Comparison of ENCODE assay signal across 37 cellular contexts in the genomic region with DNA sequence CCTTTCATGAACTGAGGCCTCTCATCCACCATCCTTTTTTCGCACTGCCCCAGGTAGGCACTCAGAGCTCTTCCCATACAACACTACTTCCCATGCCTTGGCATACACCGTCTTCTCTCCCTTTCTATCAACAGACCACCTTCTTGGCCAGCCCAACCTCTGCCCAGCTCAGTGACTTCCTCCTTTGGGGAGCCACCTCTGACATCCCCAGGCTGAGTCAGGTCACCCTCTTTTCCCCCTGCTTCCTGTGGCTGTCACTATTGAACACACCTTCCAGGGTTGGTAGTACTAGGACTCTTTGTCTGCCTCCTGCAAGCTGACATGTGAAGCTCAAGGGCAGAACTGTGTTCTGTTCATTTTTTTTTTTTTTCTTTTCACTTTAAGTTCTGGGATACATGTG.
"Had no signal": no experiment of that assay in that cellular context is flagged by ENCODE, and none has a peak within 500 bp of the region (broad histone marks: within the 10 kb centered on the region; RNA-seq: fewer than 3 reads in every experiment).

No MANE protein-coding gene starts in this region.

- H3K4me1 Mint-ChIP-seq: activated CD4-positive, alpha-beta memory T cell treated with anti-CD3 and anti-CD28 coated beads, Interleukin-2, amount 10 ng/mL, durations not matched to agents 7 days and 5 days; activated CD4-positive, alpha-beta T cell treated with anti-CD3 and anti-CD28 coated beads for 36 hours; activated CD4-positive, alpha-beta T cell treated with anti-CD3 and anti-CD28 coated beads, Interleukin-2, amount 10 ng/mL, durations not matched to agents 7 days and 5 days; activated CD8-positive, alpha-beta memory T cell treated with anti-CD3 and anti-CD28 coated beads, Interleukin-2, amount 10 ng/mL, durations not matched to agents 7 days and 5 days; activated naive CD4-positive, alpha-beta T cell treated with anti-CD3 and anti-CD28 coated beads, Interleukin-2, amount 10 ng/mL, durations not matched to agents 7 days and 5 days; activated naive CD4-positive, alpha-beta T cell treated with anti-CD3 and anti-CD28 coated beads, Interleukin-2, amount 50 U/mL, for 24 hours; brain; central memory CD8-positive, alpha-beta T cell; WTC11 had no signal

- H3K36me3 ChIP-seq: adrenal gland, ascending aorta, cardiac muscle cell had no signal

- ATAC-seq: activated CD4-positive, alpha-beta T cell treated with anti-CD3 and anti-CD28 coated beads for 36 hours; activated CD4-positive, CD25-positive, alpha-beta regulatory T cell treated with anti-CD3 and anti-CD28 coated beads, Interleukin-2, amount 50 U/mL, for 24 hours; activated CD8-positive, alpha-beta memory T cell treated with anti-CD3 and anti-CD28 coated beads, Interleukin-2, amount 10 ng/mL, durations not matched to agents 7 days and 5 days; activated CD8-positive, alpha-beta T cell treated with anti-CD3 and anti-CD28 coated beads, Interleukin-2, amount 10 ng/mL, durations not matched to agents 7 days and 5 days; WTC11 had no signal

- H3K9me3 Mint-ChIP-seq: activated CD4-positive, alpha-beta memory T cell treated with anti-CD3 and anti-CD28 coated beads, Interleukin-2, amount 10 ng/mL, durations not matched to agents 7 days and 5 days; activated CD4-positive, alpha-beta T cell treated with anti-CD3 and anti-CD28 coated beads, Interleukin-2, amount 10 ng/mL, durations not matched to agents 7 days and 5 days; activated naive CD4-positive, alpha-beta T cell treated with anti-CD3 and anti-CD28 coated beads, Interleukin-2, amount 10 ng/mL, durations not matched to agents 7 days and 5 days; activated naive CD4-positive, alpha-beta T cell treated with anti-CD3 and anti-CD28 coated beads, Interleukin-2, amount 50 U/mL, for 24 hours; activated T-cell treated with anti-CD3 and anti-CD28 coated beads, Interleukin-2, amount 50 U/mL, for 24 hours; activated T-helper 2 cell treated with anti-CD3 and anti-CD28 coated beads, Interferon-gamma antibody, Interleukin-2, Interleukin-4, amounts not matched to agents 10 μg/mL and 5 μg/mL and 100 μg/mL, durations not matched to agents 14 hours and 24 hours and 36 hours; central memory CD8-positive, alpha-beta T cell; T-helper 1 cell treated with Interleukin-12 subunit alpha and Interleukin-12 subunit beta and Interleukin-4 antibody, amounts not matched to agents 30 μg/mL and 1 μg/mL, for 36 hours; T-helper 2 cell treated with Interferon-gamma antibody and Interleukin-4, amounts not matched to agents 5 μg/mL and 100 μg/mL, for 36 hours had no signal

- H3K4me3 ChIP-seq: adrenal gland, ascending aorta, cardiac muscle cell had no signal

- H3K27ac ChIP-seq: adrenal gland, ascending aorta, cardiac muscle cell had no signal

- H3K4me3 Mint-ChIP-seq: activated CD4-positive, alpha-beta memory T cell treated with anti-CD3 and anti-CD28 coated beads, Interleukin-2, amount 10 ng/mL, durations not matched to agents 7 days and 5 days; activated CD4-positive, alpha-beta T cell treated with anti-CD3 and anti-CD28 coated beads for 36 hours; activated CD4-positive, alpha-beta T cell treated with anti-CD3 and anti-CD28 coated beads, Interleukin-2, amount 10 ng/mL, durations not matched to agents 7 days and 5 days; activated CD8-positive, alpha-beta memory T cell treated with anti-CD3 and anti-CD28 coated beads, Interleukin-2, amount 10 ng/mL, durations not matched to agents 7 days and 5 days; activated CD8-positive, alpha-beta T cell treated with anti-CD3 and anti-CD28 coated beads, Interleukin-2, amount 10 ng/mL, durations not matched to agents 7 days and 5 days; activated naive CD4-positive, alpha-beta T cell treated with anti-CD3 and anti-CD28 coated beads, Interleukin-2, amount 10 ng/mL, durations not matched to agents 7 days and 5 days; activated naive CD4-positive, alpha-beta T cell treated with anti-CD3 and anti-CD28 coated beads, Interleukin-2, amount 50 U/mL, for 24 hours; activated naive CD8-positive, alpha-beta T cell; activated T-cell treated with anti-CD3 and anti-CD28 coated beads, Interleukin-2, amount 50 U/mL, for 24 hours; brain; central memory CD8-positive, alpha-beta T cell; T-helper 1 cell treated with Interleukin-12 subunit alpha and Interleukin-12 subunit beta and Interleukin-4 antibody, amounts not matched to agents 30 μg/mL and 1 μg/mL, for 36 hours; T-helper 2 cell treated with Interferon-gamma antibody and Interleukin-4, amounts not matched to agents 5 μg/mL and 100 μg/mL, for 36 hours; WTC11 had no signal

- H3K9me3 ChIP-seq: adrenal gland, ascending aorta had no signal

- FAIRE-seq: bronchial epithelial cell, TTC549 had no signal

- H3K36me3 Mint-ChIP-seq: activated CD8-positive, alpha-beta memory T cell treated with anti-CD3 and anti-CD28 coated beads, Interleukin-2, amount 10 ng/mL, durations not matched to agents 7 days and 5 days; activated naive CD4-positive, alpha-beta T cell treated with anti-CD3 and anti-CD28 coated beads, Interleukin-2, amount 10 ng/mL, durations not matched to agents 7 days and 5 days; activated naive CD4-positive, alpha-beta T cell treated with anti-CD3 and anti-CD28 coated beads, Interleukin-2, amount 50 U/mL, for 24 hours; activated naive CD8-positive, alpha-beta T cell; brain; WTC11 had no signal

- H3K4me1 ChIP-seq: adrenal gland had no signal

- H3K27me3 ChIP-seq: adrenal gland, ascending aorta, cardiac muscle cell had no signal

- H3K27ac Mint-ChIP-seq: activated CD4-positive, alpha-beta memory T cell treated with anti-CD3 and anti-CD28 coated beads, Interleukin-2, amount 10 ng/mL, durations not matched to agents 7 days and 5 days; activated CD4-positive, alpha-beta T cell treated with anti-CD3 and anti-CD28 coated beads for 36 hours; activated CD4-positive, alpha-beta T cell treated with anti-CD3 and anti-CD28 coated beads, Interleukin-2, amount 10 ng/mL, durations not matched to agents 7 days and 5 days; activated CD8-positive, alpha-beta memory T cell treated with anti-CD3 and anti-CD28 coated beads, Interleukin-2, amount 10 ng/mL, durations not matched to agents 7 days and 5 days; activated CD8-positive, alpha-beta T cell treated with anti-CD3 and anti-CD28 coated beads, Interleukin-2, amount 10 ng/mL, durations not matched to agents 7 days and 5 days; activated naive CD4-positive, alpha-beta T cell treated with anti-CD3 and anti-CD28 coated beads, Interleukin-2, amount 10 ng/mL, durations not matched to agents 7 days and 5 days; activated naive CD4-positive, alpha-beta T cell treated with anti-CD3 and anti-CD28 coated beads, Interleukin-2, amount 50 U/mL, for 24 hours; activated naive CD8-positive, alpha-beta T cell; activated T-cell treated with anti-CD3 and anti-CD28 coated beads, Interleukin-2, amount 50 U/mL, for 24 hours; activated T-helper 2 cell treated with anti-CD3 and anti-CD28 coated beads, Interferon-gamma antibody, Interleukin-2, Interleukin-4, amounts not matched to agents 10 μg/mL and 5 μg/mL and 100 μg/mL, durations not matched to agents 14 hours and 24 hours and 36 hours; brain; T-helper 1 cell treated with Interleukin-12 subunit alpha and Interleukin-12 subunit beta and Interleukin-4 antibody, amounts not matched to agents 30 μg/mL and 1 μg/mL, for 36 hours; T-helper 2 cell treated with Interferon-gamma antibody and Interleukin-4, amounts not matched to agents 5 μg/mL and 100 μg/mL, for 36 hours; WTC11 had no signal

- DNase-seq: activated CD4-positive, alpha-beta memory T cell treated with anti-CD3 and anti-CD28 coated beads, Interleukin-2, amount 10 ng/mL, durations not matched to agents 7 days and 5 days; activated CD4-positive, alpha-beta T cell treated with anti-CD3 and anti-CD28 coated beads for 1 hour; activated CD4-positive, alpha-beta T cell treated with anti-CD3 and anti-CD28 coated beads for 36 hours; activated CD4-positive, alpha-beta T cell treated with anti-CD3 and anti-CD28 coated beads for 48 hours; activated CD4-positive, alpha-beta T cell treated with anti-CD3 and anti-CD28 coated beads, Interleukin-2, amount 10 ng/mL, durations not matched to agents 7 days and 5 days; activated CD4-positive, alpha-beta T cell treated with anti-CD3 and anti-CD28 coated beads, Interleukin-2, amount 50 U/mL, for 48 hours; activated CD4-positive, CD25-positive, alpha-beta regulatory T cell; activated CD8-positive, alpha-beta memory T cell treated with anti-CD3 and anti-CD28 coated beads for 24 hours; activated CD8-positive, alpha-beta memory T cell treated with anti-CD3 and anti-CD28 coated beads, Interleukin-2, amount 10 ng/mL, durations not matched to agents 7 days and 5 days; activated CD8-positive, alpha-beta memory T cell treated with anti-CD3 and anti-CD28 coated beads, Interleukin-2, amount 50 U/mL, for 48 hours; activated CD8-positive, alpha-beta T cell treated with anti-CD3 and anti-CD28 coated beads, Interleukin-2, amount 10 ng/mL, durations not matched to agents 7 days and 5 days; activated effector memory CD4-positive, alpha-beta T cell treated with Interleukin-2 at 50 U/mL for 16 hours; activated gamma-delta T cell; activated naive CD4-positive, alpha-beta T cell treated with anti-CD3 and anti-CD28 coated beads, Interleukin-2, amount 10 ng/mL, durations not matched to agents 7 days and 5 days; activated naive CD4-positive, alpha-beta T cell treated with Interleukin-2 at 50 U/mL for 16 hours; activated T-cell treated with anti-CD3 and anti-CD28 coated beads, Interleukin-2, amount 50 U/mL, for 24 hours; activated T-cell treated with anti-CD3 and anti-CD28 coated beads, Interleukin-2, amount 50 U/mL, for 48 hours; adrenal gland; amniotic stem cell; caudate nucleus; cerebellar nuclear complex; T-helper 1 cell; T-helper 2 cell; T-helper 9 cell had no signal
